Comparison of ENCODE assay signal across 9 cellular contexts in the genomic region with DNA sequence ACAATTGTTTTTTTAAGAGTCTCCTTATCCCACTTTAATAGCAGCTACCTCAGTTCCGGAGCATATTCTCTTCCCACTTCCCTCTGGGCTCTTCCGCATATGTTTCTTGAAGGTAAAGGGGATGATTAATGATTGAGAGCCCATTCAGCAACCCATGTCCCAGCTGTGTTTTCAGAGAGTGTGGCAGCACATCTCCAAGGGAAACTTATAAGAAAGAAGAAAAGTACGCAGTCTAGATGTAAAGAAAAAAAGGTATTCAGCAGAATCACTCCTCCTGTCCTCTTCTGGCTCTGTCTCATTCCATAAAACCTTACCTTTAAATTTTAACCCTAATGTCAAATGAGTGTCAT. TPM values are rescaled to one million over a fixed set of nuclear protein-coding genes. Genes with fewer than 3 reads are reported as not detected.
DNase-seq lines count a peak whose midpoint lies in the region; ATAC-seq and TF ChIP-seq lines count a peak whose summit lies in the region.
"Had no signal": no experiment of that assay in that cellular context is flagged by ENCODE, and none has a peak within 500 bp of the region (broad histone marks: within the 10 kb centered on the region; RNA-seq: fewer than 3 reads in every experiment).

No MANE protein-coding gene starts in this region.

- H3K4me3 ChIP-seq in GM08714 (ENCODE audit: low read length) = peak overlapping the region; percentile 55; the same call in 1 of the 2 replicates
- H3K4me3 ChIP-seq in mononuclear cell (ENCODE audit: low read length) = peak overlapping the region; percentile 25

- peak; percentile 17 for ATAC-seq in HG02759 (IDR thresholded peaks at IDR 0.05; ENCODE audit: unreplicated experiment)
- peak; percentile 10 for ATAC-seq in activated T-helper 17 cell treated with anti-CD3 and anti-CD28 coated beads, Interleukin-2, amount 50 U/mL, for 72 hours (replicated peaks)
- no peak for ATAC-seq in GM18858 (IDR thresholded peaks at IDR 0.05; ENCODE audit: unreplicated experiment)

- no peaks in the 10 kb centered on the region for H3K9me3 Mint-ChIP-seq in activated T-helper 17 cell treated with anti-CD3 and anti-CD28 coated beads, Interleukin-2, amount 50 U/mL, for 72 hours

- no peak for DNase-seq in HuH-7.5 (ENCODE audit: low spot score)
- no peak for DNase-seq in GM20000 (ENCODE audit: low spot score)
- DNase-seq in NCI-H1048 (lab: John Stamatoyannopoulos, UW) = no peak

- H3K27me3 Mint-ChIP-seq in activated T-helper 17 cell treated with anti-CD3 and anti-CD28 coated beads, Interleukin-2, amount 50 U/mL, for 72 hours = peaks cover 24% of the 10 kb centered on the region

- H3K36me3 Mint-ChIP-seq in activated T-helper 17 cell treated with anti-CD3 and anti-CD28 coated beads, Interleukin-2, amount 50 U/mL, for 72 hours (ENCODE audit: low read depth) = peaks cover 9% of the 10 kb centered on the region

- peaks cover 21% of the 10 kb centered on the region for H3K27me3 ChIP-seq in mononuclear cell (ENCODE audit: insufficient read depth, low read length)

- no peak for TF ChIP-seq CTCF in GM20000 (IDR thresholded peaks at IDR 0.05; ENCODE audit: extremely low read depth, missing control alignments)

- peak overlapping the region; percentile 86 for H3K4me3 Mint-ChIP-seq in activated T-helper 17 cell treated with anti-CD3 and anti-CD28 coated beads, Interleukin-2, amount 50 U/mL, for 72 hours

- peak overlapping the region; percentile 88 for H3K27ac Mint-ChIP-seq in activated T-helper 17 cell treated with anti-CD3 and anti-CD28 coated beads, Interleukin-2, amount 50 U/mL, for 72 hours

- peaks cover 12% of the 10 kb centered on the region for H3K4me1 Mint-ChIP-seq in activated T-helper 17 cell treated with anti-CD3 and anti-CD28 coated beads, Interleukin-2, amount 50 U/mL, for 72 hours

- peaks cover 10% of the 10 kb centered on the region for H3K4me1 ChIP-seq in mononuclear cell (ENCODE audit: insufficient read depth, low read length)

- H3K9me3 ChIP-seq in mononuclear cell (ENCODE audit: low read depth, low read length) = no peaks in the 10 kb centered on the region

RNA-seq across cellular contexts. Expression of a gene that starts 9.7 kb away (rescaled TPM):
- total RNA-seq in activated T-helper 17 cell treated with anti-CD3 and anti-CD28 coated beads, Interleukin-2, amount 50 U/mL, for 72 hours = under 1 TPM; 0.45 to 0.90 TPM
- 0.42 TPM for total RNA-seq in mononuclear cell
- total RNA-seq: glomerular endothelial cell had no signal

RNA-seq across cellular contexts. Expression of a gene that starts 30.8 kb away (rescaled TPM):
- 10 to 100 TPM; 35.0 to 37.5 TPM for total RNA-seq in activated T-helper 17 cell treated with anti-CD3 and anti-CD28 coated beads, Interleukin-2, amount 50 U/mL, for 72 hours
- 60.2 TPM for total RNA-seq in mononuclear cell
